26 cellular contexts compared by ENCODE assay signal in genomic region chr20:52118696-52119095, GRCh38.
"Had no signal": no experiment of that assay in that cellular context is flagged by ENCODE, and none has a peak within 500 bp of the region (broad histone marks: within the 10 kb centered on the region; RNA-seq: fewer than 3 reads in every experiment).

No MANE protein-coding gene starts in this region.

- DNase-seq: IMR-90; Karpas-422; KG1; MG63; NCI-H1092; NCI-H1105 treated with DMSO at 0.1 percent for 48 hours; NCI-H1417 treated with DMSO at 0.1 percent for 48 hours; NCI-H146; NCI-H1694 treated with DMSO at 0.1 percent for 48 hours; NCI-H1930; NCI-H2081; NCI-H2107; NCI-H2171; NCI-H226; NCI-H446; NCI-H510A; NCI-H524 treated with DMSO at 0.1 percent for 48 hours; NCI-H774; NK-92 treated with Interleukin-12 subunit alpha and Interleukin-12 subunit beta, amount 100 ng/mL, for 24 hours; PC-3; SHP77; SK-N-SH; SW 1271 had no signal

- H3K27me3 ChIP-seq: MG63 had no signal

- H3K36me3 ChIP-seq: MG63 had no signal

- H3K4me3 ChIP-seq: MG63 had no signal

- H3K9ac ChIP-seq: SK-N-SH had no signal

- H3K9me3 ChIP-seq: SK-N-SH had no signal

- ATAC-seq: Panc1, PC-3 had no signal

- H3K27ac ChIP-seq: HL-60, RWPE1 had no signal

- H3K4me2 ChIP-seq: SK-N-SH had no signal
